ENCODE assay signal across 19 cellular contexts in genomic region chr13:23500858-23501257, GRCh38.
DNase-seq lines count a peak whose midpoint lies in the region; ATAC-seq and TF ChIP-seq lines count a peak whose summit lies in the region.
"Had no signal": no experiment of that assay in that cellular context is flagged by ENCODE, and none has a peak within 500 bp of the region (broad histone marks: within the 10 kb centered on the region; RNA-seq: fewer than 3 reads in every experiment).

No MANE protein-coding gene starts in this region.

- CTCF ChIA-PET in activated CD8-positive, alpha-beta T cell treated with anti-CD3 and anti-CD28 coated beads for 36 hours (lab: Charles Lee): no interaction called here

- H3K36me3 Mint-ChIP-seq in activated CD8-positive, alpha-beta T cell treated with anti-CD3 and anti-CD28 coated beads for 36 hours (ENCODE audit: low read depth): no peaks in the 10 kb centered on the region
- no peaks in the 10 kb centered on the region for H3K36me3 Mint-ChIP-seq in glutamatergic neuron (ENCODE audit: unreplicated experiment)
- H3K36me3 Mint-ChIP-seq: neural progenitor cell had no signal

- H3K36me3 ChIP-seq in ACC112 (ENCODE audit: insufficient read depth, low read length) (no peaks in the 10 kb centered on the region), body of pancreas (replicated peaks in 1 of 2; ENCODE audit: insufficient read depth in 1 of 2, low read depth in 2 of 2) (no peaks in the 10 kb centered on the region)
- H3K36me3 ChIP-seq: BE2C, gastrocnemius medialis, neural progenitor cell, uterus had no signal

- intact Hi-C loops in body of pancreas (cut with DNase I): no loop called here
- intact Hi-C loops in activated CD8-positive, alpha-beta T cell treated with anti-CD3 and anti-CD28 coated beads for 36 hours (cut with micrococcal nuclease): no loop called here

- peak; percentile 61 for DNase-seq in HS-5 (ENCODE audit: low read depth)
- DNase-seq in body of pancreas: peak in 1 of 4 donors; percentile 16
- DNase-seq in kidney glomerular epithelial cell (lab: John Stamatoyannopoulos, UW): peak; percentile 87
- no peak for DNase-seq in OCI-M2 (lab: John Stamatoyannopoulos, UW; ENCODE audit: unreplicated experiment)
- DNase-seq in activated CD8-positive, alpha-beta T cell treated with anti-CD3 and anti-CD28 coated beads for 36 hours: no peak
- DNase-seq in glutamatergic neuron: no peak
- DNase-seq: activated CD4-positive, alpha-beta memory T cell treated with anti-CD3 and anti-CD28 coated beads, Interleukin-2, amount 10 ng/mL, durations not matched to agents 7 days and 5 days; activated gamma-delta T cell; BE2C; gastrocnemius medialis; GF-D8; left colon; NCI-H446; PC-9; T-helper 2 cell; uterus had no signal

- no peak overlapping the region for H3K4me3 Mint-ChIP-seq in activated CD8-positive, alpha-beta T cell treated with anti-CD3 and anti-CD28 coated beads for 36 hours
- no peak overlapping the region for H3K4me3 Mint-ChIP-seq in glutamatergic neuron (ENCODE audit: unreplicated experiment)
- H3K4me3 Mint-ChIP-seq: activated CD4-positive, alpha-beta memory T cell treated with anti-CD3 and anti-CD28 coated beads, Interleukin-2, amount 10 ng/mL, durations not matched to agents 7 days and 5 days; neural progenitor cell had no signal

- peaks cover 31% of the 10 kb centered on the region for H3K4me1 ChIP-seq in ACC112 (ENCODE audit: control insufficient read depth, insufficient read depth, low read length, unreplicated experiment)
- H3K4me1 ChIP-seq in body of pancreas: no peaks in the 10 kb centered on the region

- no peaks in the 10 kb centered on the region for H3K9me3 Mint-ChIP-seq in activated CD8-positive, alpha-beta T cell treated with anti-CD3 and anti-CD28 coated beads for 36 hours
- H3K9me3 Mint-ChIP-seq in glutamatergic neuron (ENCODE audit: unreplicated experiment): peaks cover 7% of the 10 kb centered on the region
- H3K9me3 Mint-ChIP-seq: activated CD4-positive, alpha-beta memory T cell treated with anti-CD3 and anti-CD28 coated beads, Interleukin-2, amount 10 ng/mL, durations not matched to agents 7 days and 5 days; neural progenitor cell had no signal

- peak overlapping the region; percentile 40 for H3K4me3 ChIP-seq in ACC112 (ENCODE audit: low read depth, low read length)
- H3K4me3 ChIP-seq in body of pancreas: no peak overlapping the region
- H3K4me3 ChIP-seq: gastrocnemius medialis, neural progenitor cell, PC-9, uterus had no signal

- no peak for TF ChIP-seq POLR2A in body of pancreas (IDR thresholded peaks at IDR 0.05)

- POLR2A ChIA-PET in activated CD8-positive, alpha-beta T cell treated with anti-CD3 and anti-CD28 coated beads for 36 hours (lab: Charles Lee): no interaction called here

- H3K27ac ChIP-seq in ACC112 (ENCODE audit: low read depth, low read length) (peak overlapping the region; percentile 51), body of pancreas (peak overlapping the region in 2 of 4 donors; percentile 33 to 57)
- H3K27ac ChIP-seq: gastrocnemius medialis, neural progenitor cell, PC-9, uterus had no signal

- H3K79me2 ChIP-seq in ACC112 (ENCODE audit: control insufficient read depth, insufficient read depth, low read length, unreplicated experiment): no peaks in the 10 kb centered on the region

- 34 to 35% methylated on average over 4 of the region's 4 CpGs for WGBS in body of pancreas, 2 donors

- peaks cover 14% of the 10 kb centered on the region for H3K27me3 Mint-ChIP-seq in activated CD8-positive, alpha-beta T cell treated with anti-CD3 and anti-CD28 coated beads for 36 hours
- H3K27me3 Mint-ChIP-seq in glutamatergic neuron (ENCODE audit: unreplicated experiment): peaks cover 5% of the 10 kb centered on the region

- no peak overlapping the region for H2AFZ ChIP-seq in ACC112 (ENCODE audit: low read length, unreplicated experiment)
- H2AFZ ChIP-seq: neural progenitor cell, PC-9 had no signal

- H3K27me3 ChIP-seq in ACC112 (ENCODE audit: insufficient read depth, low read length) (no peaks in the 10 kb centered on the region), body of pancreas (no peaks in the 10 kb centered on the region)
- H3K27me3 ChIP-seq: BE2C, gastrocnemius medialis, neural progenitor cell, uterus had no signal

- no peak overlapping the region for H3K27ac Mint-ChIP-seq in activated CD8-positive, alpha-beta T cell treated with anti-CD3 and anti-CD28 coated beads for 36 hours
- H3K27ac Mint-ChIP-seq in glutamatergic neuron (ENCODE audit: unreplicated experiment): no peak overlapping the region
- H3K27ac Mint-ChIP-seq: activated CD4-positive, alpha-beta memory T cell treated with anti-CD3 and anti-CD28 coated beads, Interleukin-2, amount 10 ng/mL, durations not matched to agents 7 days and 5 days; neural progenitor cell had no signal

- no peak for TF ChIP-seq CTCF in body of pancreas (IDR thresholded peaks at IDR 0.05)
- TF ChIP-seq CTCF in activated CD8-positive, alpha-beta T cell treated with anti-CD3 and anti-CD28 coated beads for 36 hours (IDR thresholded peaks at IDR 0.05): no peak
- TF ChIP-seq CTCF in glutamatergic neuron (IDR thresholded peaks at IDR 0.05; ENCODE audit: partially characterized antibody, unreplicated experiment): no peak

- no peaks in the 10 kb centered on the region for H3K9me3 ChIP-seq in body of pancreas
- H3K9me3 ChIP-seq: BE2C, gastrocnemius medialis, uterus had no signal

- no peaks in the 10 kb centered on the region for H3K4me1 Mint-ChIP-seq in activated CD8-positive, alpha-beta T cell treated with anti-CD3 and anti-CD28 coated beads for 36 hours (ENCODE audit: low read depth)
- peaks cover 21% of the 10 kb centered on the region for H3K4me1 Mint-ChIP-seq in glutamatergic neuron (ENCODE audit: low read depth, unreplicated experiment)
- H3K4me1 Mint-ChIP-seq: activated CD4-positive, alpha-beta memory T cell treated with anti-CD3 and anti-CD28 coated beads, Interleukin-2, amount 10 ng/mL, durations not matched to agents 7 days and 5 days had no signal

- peak; percentile 74 for ATAC-seq in body of pancreas
- no peak for ATAC-seq in activated CD8-positive, alpha-beta T cell treated with anti-CD3 and anti-CD28 coated beads for 36 hours
- ATAC-seq in esophagus mucosa: no peak
- ATAC-seq: gastrocnemius medialis, left colon had no signal

Comparison
In these comparisons a context has a peak if more than half of its experiments do, and no peak if none do; other contexts are left out.
1. DNase-seq: peak in HS-5 (single experiment) and kidney glomerular epithelial cell (single experiment); none in OCI-M2 (single experiment), activated CD8-positive, alpha-beta T cell treated with anti-CD3 and anti-CD28 coated beads for 36 hours (single experiment) and glutamatergic neuron (single experiment).